9 cellular contexts compared by ENCODE assay signal in the genomic region with DNA sequence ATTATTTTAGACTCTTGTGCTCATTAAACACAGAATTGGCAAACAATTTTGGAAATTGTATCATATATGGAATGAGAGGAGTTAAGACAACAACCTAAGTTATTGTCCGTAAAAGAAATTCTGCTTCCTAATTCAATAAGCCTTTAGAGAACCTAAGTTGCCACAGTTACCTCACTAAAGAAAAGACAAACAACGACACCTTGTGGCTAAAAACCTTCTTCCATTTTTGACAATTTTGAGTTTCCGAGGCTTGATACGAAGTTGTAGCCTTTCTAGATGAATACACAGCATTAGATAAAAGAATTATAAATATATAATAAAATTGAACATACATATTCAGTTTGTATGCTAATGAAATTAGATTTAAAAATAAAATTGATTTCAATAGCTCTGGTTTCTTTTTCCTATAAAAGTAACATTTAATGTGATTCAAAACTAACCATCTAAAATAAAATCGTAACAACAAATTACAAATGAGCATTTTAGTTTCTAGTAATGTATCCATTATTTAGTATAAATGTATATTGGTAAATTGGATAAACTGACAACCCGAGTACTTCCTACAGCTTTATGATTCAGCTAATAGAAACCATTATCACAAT.
DNase-seq lines count a peak whose midpoint lies in the region; ATAC-seq and TF ChIP-seq lines count a peak whose summit lies in the region.
"Had no signal": no experiment of that assay in that cellular context is flagged by ENCODE, and none has a peak within 500 bp of the region (broad histone marks: within the 10 kb centered on the region; RNA-seq: fewer than 3 reads in every experiment).

No MANE protein-coding gene starts in this region.

- BruUV-seq in PC-3 (replicated peaks; lab: Mats Ljungman, UMichigan), result no TSS peak

- no peak overlapping the region for H3K4me3 Mint-ChIP-seq in CD4-positive, alpha-beta T cell
- H3K4me3 Mint-ChIP-seq: central memory CD8-positive, alpha-beta T cell had no signal

- no peak overlapping the region for H3K27ac Mint-ChIP-seq in CD4-positive, alpha-beta T cell

- WGBS in right cardiac atrium, result 30% methylated on average over 6 of the region's 6 CpGs
- WGBS in prostate gland, result 31% methylated on average over 6 of the region's 6 CpGs

- DNase-seq in right atrium auricular region (ENCODE audit: low spot score) (no peak), right cardiac atrium (no peak), PC-3 (peak; percentile 84), erythroblast (lab: John Stamatoyannopoulos, UW) (peak; percentile 30 to 52), prostate gland (ENCODE audit: low spot score) (no peak)
- no peak for DNase-seq in CD4-positive, alpha-beta T cell

- no peaks in the 10 kb centered on the region for H3F3A ChIP-seq in PC-3 (ENCODE audit: low read length, unreplicated experiment)

- TF ChIP-seq CTCF in right atrium auricular region (IDR thresholded peaks at IDR 0.05) (peak; percentile 25 to 61), PC-3 (conservative IDR thresholded peaks at IDR 0.05; ENCODE audit: low read depth, low read length) (peak; percentile 57), prostate gland (IDR thresholded peaks at IDR 0.05) (peak in 3 of 4 experiments; percentile 26 to 30 (median 28))
- TF ChIP-seq CTCF in CD4-positive, alpha-beta T cell (IDR thresholded peaks at IDR 0.05), result no peak

- H3K4me1 ChIP-seq in right atrium auricular region (no peaks in the 10 kb centered on the region), right cardiac atrium (ENCODE audit: control insufficient read depth, insufficient read depth, low read length) (no peaks in the 10 kb centered on the region), PC-3 (ENCODE audit: insufficient read depth, low read length) (peaks cover 25% of the 10 kb centered on the region), prostate gland (replicated peaks) (no peaks in the 10 kb centered on the region)

- no peak for ATAC-seq in right cardiac atrium
- ATAC-seq in HG03469 (IDR thresholded peaks at IDR 0.05; ENCODE audit: unreplicated experiment), result peak; percentile 67
- peak; percentile 50 for ATAC-seq in PC-3
- no peak for ATAC-seq in GM18498 (IDR thresholded peaks at IDR 0.05; ENCODE audit: unreplicated experiment)
- ATAC-seq in CD4-positive, alpha-beta T cell (ENCODE audit: poor library complexity), result no peak

- H3K27ac ChIP-seq in right atrium auricular region (no peak overlapping the region), right cardiac atrium (ENCODE audit: low read length) (no peak overlapping the region), PC-3 (ENCODE audit: low read length) (no peak overlapping the region), prostate gland (no peak overlapping the region)
- no peak overlapping the region for H3K27ac ChIP-seq in CD4-positive, alpha-beta T cell (ENCODE audit: low read depth, low read length)

- intact Hi-C loops in right cardiac atrium (cut with DNase I) (loop anchor here in 1 of 4 donors (5.0 kb wide), 1 partner anchor 770 kb away; no protein-coding TSS in a partner anchor), PC-3 (cut with micrococcal nuclease) (loop anchor here (1.0 to 10.0 kb wide), 8 partner anchors 118 to 1170 kb away; no protein-coding TSS in a partner anchor), prostate gland (cut with DNase I) (loop anchor here (10.0 kb wide), 1 partner anchor 772 kb away; no protein-coding TSS in a partner anchor)
- intact Hi-C loops in CD4-positive, alpha-beta T cell (cut with DNase I, micrococcal nuclease), result loop anchor here in 1 of 2 experiments (5.0 kb wide), 1 partner anchor 1170 kb away; no protein-coding TSS in a partner anchor

- H4K20me1 ChIP-seq in PC-3 (ENCODE audit: low read length), result no peaks in the 10 kb centered on the region

- CTCF ChIA-PET in PC-3 (lab: Charles Lee), result no interaction called here
- CTCF ChIA-PET in CD4-positive, alpha-beta T cell (lab: Charles Lee), result no interaction called here

- no peaks in the 10 kb centered on the region for H3K9me2 ChIP-seq in PC-3 (replicated peaks; ENCODE audit: low read length)

- H3K36me3 ChIP-seq in right atrium auricular region (no peaks in the 10 kb centered on the region), PC-3 (ENCODE audit: low read depth, low read length) (no peaks in the 10 kb centered on the region), prostate gland (no peaks in the 10 kb centered on the region)

- H3K4me3 ChIP-seq in right atrium auricular region (no peak overlapping the region), right cardiac atrium (ENCODE audit: low read length) (no peak overlapping the region), PC-3 (ENCODE audit: low read length) (no peak overlapping the region), prostate gland (no peak overlapping the region)

- no peak for TF ChIP-seq POLR2A in erythroblast (IDR thresholded peaks at IDR 0.05; ENCODE audit: low read length)
- no peak for TF ChIP-seq POLR2A in prostate gland (IDR thresholded peaks at IDR 0.05)

- H3K9ac ChIP-seq in PC-3 (ENCODE audit: low read length), result no peak overlapping the region

- H3K9me3 ChIP-seq in right atrium auricular region (peaks cover 0 to 11% of the 10 kb centered on the region in 2 donors), right cardiac atrium (ENCODE audit: control insufficient read depth, low read length) (no peaks in the 10 kb centered on the region), PC-3 (ENCODE audit: low read length) (no peaks in the 10 kb centered on the region), prostate gland (no peaks in the 10 kb centered on the region)
- no peaks in the 10 kb centered on the region for H3K9me3 ChIP-seq in CD4-positive, alpha-beta T cell (ENCODE audit: control insufficient read depth, low read length)

- no peaks in the 10 kb centered on the region for H3K4me1 Mint-ChIP-seq in CD4-positive, alpha-beta T cell (ENCODE audit: low read depth)
- H3K4me1 Mint-ChIP-seq: central memory CD8-positive, alpha-beta T cell had no signal

- no peak overlapping the region for H3K4me2 ChIP-seq in PC-3 (ENCODE audit: low read length)

- H3K9me3 Mint-ChIP-seq in CD4-positive, alpha-beta T cell, result no peaks in the 10 kb centered on the region
- H3K9me3 Mint-ChIP-seq: central memory CD8-positive, alpha-beta T cell had no signal

- H3K27me3 ChIP-seq in right atrium auricular region, result no peaks in the 10 kb centered on the region
- no peaks in the 10 kb centered on the region for H3K27me3 ChIP-seq in right cardiac atrium (ENCODE audit: control insufficient read depth, insufficient read depth)
- H3K27me3 ChIP-seq in PC-3 (ENCODE audit: low read length), result no peaks in the 10 kb centered on the region
- no peaks in the 10 kb centered on the region for H3K27me3 ChIP-seq in prostate gland (replicated peaks; ENCODE audit: insufficient read depth)
- no peaks in the 10 kb centered on the region for H3K27me3 ChIP-seq in CD4-positive, alpha-beta T cell (ENCODE audit: control insufficient read depth, insufficient read depth, low read length)

- POLR2A ChIA-PET in PC-3 (lab: Charles Lee; ENCODE audit: unreplicated experiment), result no interaction called here
- POLR2A ChIA-PET in CD4-positive, alpha-beta T cell (lab: Charles Lee), result no interaction called here

- H2AFZ ChIP-seq in PC-3 (ENCODE audit: low read length), result no peak overlapping the region

- no peaks in the 10 kb centered on the region for H3K79me2 ChIP-seq in PC-3 (ENCODE audit: low read length)

- H3K27me3 Mint-ChIP-seq in CD4-positive, alpha-beta T cell, result no peaks in the 10 kb centered on the region
- H3K27me3 Mint-ChIP-seq: central memory CD8-positive, alpha-beta T cell had no signal

- no peaks in the 10 kb centered on the region for H3K36me3 Mint-ChIP-seq in CD4-positive, alpha-beta T cell (ENCODE audit: low read depth)

Comparison
In these comparisons a context has a peak if more than half of its experiments do, and no peak if none do; other contexts are left out.
1. DNase-seq: peak in PC-3 (single experiment) and erythroblast (2 of 2); none in right atrium auricular region (single experiment), right cardiac atrium (0 of 3), prostate gland (single experiment) and CD4-positive, alpha-beta T cell (0 of 10).
2. ATAC-seq: peak in HG03469 (single experiment) and PC-3 (single experiment); none in right cardiac atrium (0 of 2), GM18498 (single experiment) and CD4-positive, alpha-beta T cell (single experiment).